ENCODE assay signal across 12 cellular contexts in the genomic region with DNA sequence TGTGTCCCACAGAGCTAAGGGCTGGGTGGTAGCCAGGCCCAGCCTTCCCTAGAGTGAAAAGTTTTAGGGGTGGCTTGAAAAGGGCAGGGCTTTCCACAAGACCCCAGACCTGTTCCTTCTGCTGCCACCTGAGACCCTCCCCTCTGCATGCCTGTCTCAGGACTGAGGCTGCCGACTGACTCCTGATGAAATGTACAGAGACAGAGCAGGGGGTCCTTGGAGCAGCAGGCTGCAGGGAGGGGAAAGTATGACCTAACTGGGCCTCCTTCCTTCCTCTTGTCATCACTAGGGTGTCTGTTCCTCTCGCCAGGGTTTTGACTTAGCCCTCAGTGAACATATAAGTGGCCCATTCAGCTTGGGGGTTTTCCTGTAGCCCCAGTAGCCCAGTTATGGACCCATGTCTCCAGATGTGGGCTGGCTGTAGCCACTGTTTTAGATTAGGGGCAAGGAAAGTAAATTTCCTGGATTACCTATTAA.
DNase-seq lines count a peak whose midpoint lies in the region; ATAC-seq and TF ChIP-seq lines count a peak whose summit lies in the region.
"Had no signal": no experiment of that assay in that cellular context is flagged by ENCODE, and none has a peak within 500 bp of the region (broad histone marks: within the 10 kb centered on the region; RNA-seq: fewer than 3 reads in every experiment).

No MANE protein-coding gene starts in this region.

- H2AFZ ChIP-seq in OCI-LY1 (ENCODE audit: low read length), result no peak overlapping the region

- H3K36me3 Mint-ChIP-seq in activated T-cell treated with anti-CD3 and anti-CD28 coated beads, Interleukin-2, amount 50 U/mL, for 24 hours (ENCODE audit: low read depth), result peaks cover 89% of the 10 kb centered on the region
- H3K36me3 Mint-ChIP-seq in effector memory CD8-positive, alpha-beta T cell (ENCODE audit: insufficient read depth), result peaks cover 4% of the 10 kb centered on the region
- H3K36me3 Mint-ChIP-seq in stimulated activated naive CD8-positive, alpha-beta T cell treated with anti-CD3 and anti-CD28 coated beads, Interleukin-15, Interleukin-2, amounts not matched to agents 100 ng/mL and 50 ng/mL, for 24 hours (ENCODE audit: low read depth), result peaks cover 64% of the 10 kb centered on the region

- no peak overlapping the region for H3K9ac ChIP-seq in OCI-LY1 (ENCODE audit: low read length)

- peak overlapping the region; percentile 87 for H3K27ac Mint-ChIP-seq in activated T-cell treated with anti-CD3 and anti-CD28 coated beads, Interleukin-2, amount 50 U/mL, for 24 hours
- peak overlapping the region; percentile 93 to 94 for H3K27ac Mint-ChIP-seq in effector memory CD8-positive, alpha-beta T cell
- H3K27ac Mint-ChIP-seq in stimulated activated naive CD8-positive, alpha-beta T cell treated with anti-CD3 and anti-CD28 coated beads, Interleukin-15, Interleukin-2, amounts not matched to agents 100 ng/mL and 50 ng/mL, for 24 hours, result peak overlapping the region; percentile 90

- H3K4me2 ChIP-seq in OCI-LY1 (ENCODE audit: low read length), result peak overlapping the region; percentile 44; the same call in 1 of the 2 replicates

- H3K9me2 ChIP-seq in OCI-LY1 (ENCODE audit: low read depth, low read length), result no peaks in the 10 kb centered on the region

- no peaks in the 10 kb centered on the region for H3F3A ChIP-seq in OCI-LY1 (ENCODE audit: insufficient read depth, low read length)

- H3K9me3 Mint-ChIP-seq in activated T-cell treated with anti-CD3 and anti-CD28 coated beads, Interleukin-2, amount 50 U/mL, for 24 hours, result no peaks in the 10 kb centered on the region
- no peaks in the 10 kb centered on the region for H3K9me3 Mint-ChIP-seq in effector memory CD8-positive, alpha-beta T cell
- H3K9me3 Mint-ChIP-seq in stimulated activated naive CD8-positive, alpha-beta T cell treated with anti-CD3 and anti-CD28 coated beads, Interleukin-15, Interleukin-2, amounts not matched to agents 100 ng/mL and 50 ng/mL, for 24 hours, result no peaks in the 10 kb centered on the region

- no peaks in the 10 kb centered on the region for H3K27me3 Mint-ChIP-seq in activated T-cell treated with anti-CD3 and anti-CD28 coated beads, Interleukin-2, amount 50 U/mL, for 24 hours
- no peaks in the 10 kb centered on the region for H3K27me3 Mint-ChIP-seq in effector memory CD8-positive, alpha-beta T cell
- H3K27me3 Mint-ChIP-seq in stimulated activated naive CD8-positive, alpha-beta T cell treated with anti-CD3 and anti-CD28 coated beads, Interleukin-15, Interleukin-2, amounts not matched to agents 100 ng/mL and 50 ng/mL, for 24 hours, result no peaks in the 10 kb centered on the region

- ATAC-seq in effector memory CD8-positive, alpha-beta T cell (replicated peaks), result peak; percentile 25
- ATAC-seq in HG02852 (IDR thresholded peaks at IDR 0.05; ENCODE audit: unreplicated experiment), result no peak

- DNase-seq in activated T-cell treated with anti-CD3 and anti-CD28 coated beads, Interleukin-2, amount 50 U/mL, for 24 hours, result no peak
- no peak for DNase-seq in activated T-cell treated with anti-CD3 and anti-CD28 coated beads, Interleukin-2, amount 50 U/mL, for 1 hour
- no peak for DNase-seq in effector memory CD8-positive, alpha-beta T cell
- DNase-seq in C1 segment of cervical spinal cord (lab: John Stamatoyannopoulos, UW), result no peak
- DNase-seq in SW480 (ENCODE audit: low spot score), result no peak
- DNase-seq: dermis blood vessel endothelial cell; foreskin melanocyte; stimulated activated CD4-positive, alpha-beta T cell treated with anti-CD3 and anti-CD28 coated beads, Interleukin-4, amount 100 ng/mL, for 24 hours; substantia nigra had no signal

- peaks cover 78% of the 10 kb centered on the region for H3K4me1 Mint-ChIP-seq in activated T-cell treated with anti-CD3 and anti-CD28 coated beads, Interleukin-2, amount 50 U/mL, for 24 hours (ENCODE audit: low read depth)
- peaks cover 75 to 76% of the 10 kb centered on the region in 2 donors for H3K4me1 Mint-ChIP-seq in effector memory CD8-positive, alpha-beta T cell (ENCODE audit: low read depth in 2 of 2)
- peaks cover 66% of the 10 kb centered on the region for H3K4me1 Mint-ChIP-seq in stimulated activated naive CD8-positive, alpha-beta T cell treated with anti-CD3 and anti-CD28 coated beads, Interleukin-15, Interleukin-2, amounts not matched to agents 100 ng/mL and 50 ng/mL, for 24 hours (ENCODE audit: low read depth)

- H4K20me1 ChIP-seq in OCI-LY1 (ENCODE audit: insufficient read depth, low read length), result no peaks in the 10 kb centered on the region

- peaks cover 59% of the 10 kb centered on the region for H3K36me3 ChIP-seq in OCI-LY1 (ENCODE audit: insufficient read depth, low read length)

- no peak overlapping the region for H3K4me3 Mint-ChIP-seq in activated T-cell treated with anti-CD3 and anti-CD28 coated beads, Interleukin-2, amount 50 U/mL, for 24 hours
- H3K4me3 Mint-ChIP-seq in effector memory CD8-positive, alpha-beta T cell, result peak overlapping the region; percentile 65 to 76
- peak overlapping the region; percentile 54 for H3K4me3 Mint-ChIP-seq in stimulated activated naive CD8-positive, alpha-beta T cell treated with anti-CD3 and anti-CD28 coated beads, Interleukin-15, Interleukin-2, amounts not matched to agents 100 ng/mL and 50 ng/mL, for 24 hours

- H3K4me1 ChIP-seq in OCI-LY1 (ENCODE audit: insufficient read depth, low read length, severe bottlenecking), result peaks cover 34% of the 10 kb centered on the region

- H3K79me2 ChIP-seq in OCI-LY1 (ENCODE audit: insufficient read depth, low read length), result no peaks in the 10 kb centered on the region

- peak overlapping the region; percentile 64 for H3K27ac ChIP-seq in OCI-LY1 (ENCODE audit: low read depth, low read length, poor library complexity, severe bottlenecking)

- no peaks in the 10 kb centered on the region for H3K9me3 ChIP-seq in OCI-LY1 (ENCODE audit: low read length)

- no peaks in the 10 kb centered on the region for H3K27me3 ChIP-seq in OCI-LY1 (ENCODE audit: insufficient read depth, low read length)

- H3K4me3 ChIP-seq in OCI-LY1 (ENCODE audit: low read depth, low read length, poor library complexity, severe bottlenecking), result no peak overlapping the region

- TF ChIP-seq CTCF in OCI-LY1 (IDR thresholded peaks at IDR 0.05; ENCODE audit: low read length), result no peak
